ENCODE assay signal across 1 cellular context in the genomic region with DNA sequence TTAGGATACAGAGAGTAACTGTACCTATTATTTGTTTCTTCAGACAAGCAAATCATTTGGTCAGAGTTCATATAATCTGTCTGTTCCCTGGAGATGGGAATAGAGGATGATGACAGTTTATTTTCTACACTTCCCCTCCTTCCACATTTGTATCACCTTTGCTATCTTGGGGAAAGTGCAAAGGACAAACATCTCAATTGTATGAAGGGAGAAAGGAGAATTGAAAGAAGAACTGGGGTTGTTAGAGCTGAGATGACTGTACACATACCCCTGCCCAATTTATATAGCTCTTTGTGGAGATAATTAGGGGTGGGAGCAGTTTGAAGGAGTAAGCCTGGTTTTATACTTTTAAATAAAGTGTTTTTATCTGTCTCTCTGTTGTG.
TF ChIP-seq lines count a peak whose summit lies in the region.

No MANE protein-coding gene starts in this region.

TF ChIP-seq in H1, 55 proteins besides CTCF, POLR2A, EP300 and RAD21:
- no peak for TF ChIP-seq POU5F1 (IDR thresholded peaks at IDR 0.05; ENCODE audit: low read depth, low read length)
- no peak for TF ChIP-seq SAP30 (IDR thresholded peaks at IDR 0.05; ENCODE audit: insufficient read depth, insufficient replicate concordance, low read length)
- TF ChIP-seq SRF (IDR thresholded peaks at IDR 0.05; ENCODE audit: low read depth, low read length) = no peak
- no peak for TF ChIP-seq KDM5A (IDR thresholded peaks at IDR 0.05; ENCODE audit: low read length)
- TF ChIP-seq SP1 (IDR thresholded peaks at IDR 0.05; ENCODE audit: low read depth, low read length) = no peak
- TF ChIP-seq, protein P1, sequence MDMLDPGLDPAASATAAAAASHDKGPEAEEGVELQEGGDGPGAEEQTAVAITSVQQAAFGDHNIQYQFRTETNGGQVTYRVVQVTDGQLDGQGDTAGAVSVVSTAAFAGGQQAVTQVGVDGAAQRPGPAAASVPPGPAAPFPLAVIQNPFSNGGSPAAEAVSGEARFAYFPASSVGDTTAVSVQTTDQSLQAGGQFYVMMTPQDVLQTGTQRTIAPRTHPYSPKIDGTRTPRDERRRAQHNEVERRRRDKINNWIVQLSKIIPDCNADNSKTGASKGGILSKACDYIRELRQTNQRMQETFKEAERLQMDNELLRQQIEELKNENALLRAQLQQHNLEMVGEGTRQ (IDR thresholded peaks at IDR 0.05; ENCODE audit: low read length) = no peak
- no peak for TF ChIP-seq YY1 (IDR thresholded peaks at IDR 0.05; ENCODE audit: low read depth, low read length)
- no peak for TF ChIP-seq GABPA (IDR thresholded peaks at IDR 0.05; ENCODE audit: borderline replicate concordance, insufficient read depth, low read length)
- TF ChIP-seq CBX5 (IDR thresholded peaks at IDR 0.05; ENCODE audit: low read depth, low read length) = no peak
- TF ChIP-seq, protein P2, sequence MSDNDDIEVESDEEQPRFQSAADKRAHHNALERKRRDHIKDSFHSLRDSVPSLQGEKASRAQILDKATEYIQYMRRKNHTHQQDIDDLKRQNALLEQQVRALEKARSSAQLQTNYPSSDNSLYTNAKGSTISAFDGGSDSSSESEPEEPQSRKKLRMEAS (IDR thresholded peaks at IDR 0.05) = no peak
- TF ChIP-seq FOSL1 (IDR thresholded peaks at IDR 0.05; ENCODE audit: insufficient read depth, low read depth, low read length) = no peak
- TF ChIP-seq EGR1 (IDR thresholded peaks at IDR 0.05; ENCODE audit: borderline replicate concordance, low read depth, low read length) = no peak
- no peak for TF ChIP-seq RXRA (IDR thresholded peaks at IDR 0.05; ENCODE audit: insufficient read depth, low read depth, low read length)
